Comparison of ENCODE assay signal across 12 cellular contexts in genomic region chr7:149006345-149006725, GRCh38. TPM values are rescaled to one million over a fixed set of nuclear protein-coding genes. Genes with fewer than 3 reads are reported as not detected.
DNase-seq lines count a peak whose midpoint lies in the region; ATAC-seq lines count a peak whose summit lies in the region.
"Had no signal": no experiment of that assay in that cellular context is flagged by ENCODE, and none has a peak within 500 bp of the region (broad histone marks: within the 10 kb centered on the region; RNA-seq: fewer than 3 reads in every experiment).

No MANE protein-coding gene starts in this region.

- H3K27me3 Mint-ChIP-seq in activated naive CD8-positive, alpha-beta T cell treated with anti-CD3 and anti-CD28 coated beads, Interleukin-2, amount 10 ng/mL, durations not matched to agents 7 days and 5 days, result no peaks in the 10 kb centered on the region
- H3K27me3 Mint-ChIP-seq in activated naive CD8-positive, alpha-beta T cell treated with anti-CD3 and anti-CD28 coated beads, Interleukin-2, amount 50 U/mL, for 24 hours, result no peaks in the 10 kb centered on the region
- no peaks in the 10 kb centered on the region for H3K27me3 Mint-ChIP-seq in stimulated activated memory B cell treated with anti-CD40 and anti-IgM and Interleukin-4, amounts not matched to agents 10 μg/mL and 1 μg/mL and 100 μg/mL, for 72 hours
- H3K27me3 Mint-ChIP-seq: naive thymus-derived CD4-positive, alpha-beta T cell; type B pancreatic cell had no signal

- POLR2A ChIA-PET in activated naive CD8-positive, alpha-beta T cell treated with anti-CD3 and anti-CD28 coated beads, Interleukin-2, amount 10 ng/mL, durations not matched to agents 7 days and 5 days (lab: Charles Lee), result interaction anchor here (1.3 to 1.4 kb wide), 2 partner anchors 20 to 60 kb away, joined by 4 to 15 read pairs; no protein-coding TSS in a partner anchor

- H3K9me3 Mint-ChIP-seq in activated naive CD8-positive, alpha-beta T cell treated with anti-CD3 and anti-CD28 coated beads, Interleukin-2, amount 10 ng/mL, durations not matched to agents 7 days and 5 days, result no peaks in the 10 kb centered on the region
- H3K9me3 Mint-ChIP-seq in activated naive CD8-positive, alpha-beta T cell treated with anti-CD3 and anti-CD28 coated beads, Interleukin-2, amount 50 U/mL, for 24 hours, result no peaks in the 10 kb centered on the region
- H3K9me3 Mint-ChIP-seq in stimulated activated memory B cell treated with anti-CD40 and anti-IgM and Interleukin-4, amounts not matched to agents 10 μg/mL and 1 μg/mL and 100 μg/mL, for 72 hours, result no peaks in the 10 kb centered on the region
- H3K9me3 Mint-ChIP-seq: mesothelial cell of epicardium; naive thymus-derived CD4-positive, alpha-beta T cell; type B pancreatic cell had no signal

- no peak for DNase-seq in activated naive CD8-positive, alpha-beta T cell treated with anti-CD3 and anti-CD28 coated beads, Interleukin-2, amount 10 ng/mL, durations not matched to agents 7 days and 5 days
- no peak for DNase-seq in activated naive CD8-positive, alpha-beta T cell treated with anti-CD3 and anti-CD28 coated beads, Interleukin-2, amount 50 U/mL, for 24 hours
- DNase-seq in left lobe of liver (ENCODE audit: low spot score) (no peak), dedifferentiated amniotic fluid mesenchymal stem cell (ENCODE audit: extremely low spot score) (no peak)
- DNase-seq: GF-D8 had no signal

- peak; percentile 2 for ATAC-seq in activated naive CD8-positive, alpha-beta T cell treated with anti-CD3 and anti-CD28 coated beads, Interleukin-2, amount 10 ng/mL, durations not matched to agents 7 days and 5 days (ENCODE audit: low read depth)
- no peak for ATAC-seq in activated naive CD8-positive, alpha-beta T cell treated with anti-CD3 and anti-CD28 coated beads, Interleukin-2, amount 50 U/mL, for 24 hours
- ATAC-seq in HG02870 (IDR thresholded peaks at IDR 0.05; ENCODE audit: unreplicated experiment), result peak; percentile 2
- ATAC-seq in left lobe of liver, result peak; percentile 1
- no peak for ATAC-seq in stimulated activated memory B cell treated with anti-CD40 and anti-IgM and Interleukin-4, amounts not matched to agents 10 μg/mL and 1 μg/mL and 100 μg/mL, for 72 hours
- ATAC-seq in HG02759 (IDR thresholded peaks at IDR 0.05; ENCODE audit: unreplicated experiment), result no peak
- no peak for ATAC-seq in GM18873 (IDR thresholded peaks at IDR 0.05; ENCODE audit: low FRiP score, unreplicated experiment)

- peaks cover 2% of the 10 kb centered on the region for H3K4me1 Mint-ChIP-seq in activated naive CD8-positive, alpha-beta T cell treated with anti-CD3 and anti-CD28 coated beads, Interleukin-2, amount 10 ng/mL, durations not matched to agents 7 days and 5 days
- peaks cover 4% of the 10 kb centered on the region for H3K4me1 Mint-ChIP-seq in activated naive CD8-positive, alpha-beta T cell treated with anti-CD3 and anti-CD28 coated beads, Interleukin-2, amount 50 U/mL, for 24 hours
- peaks cover 8% of the 10 kb centered on the region for H3K4me1 Mint-ChIP-seq in stimulated activated memory B cell treated with anti-CD40 and anti-IgM and Interleukin-4, amounts not matched to agents 10 μg/mL and 1 μg/mL and 100 μg/mL, for 72 hours
- H3K4me1 Mint-ChIP-seq: mesothelial cell of epicardium had no signal

- H3K36me3 Mint-ChIP-seq in activated naive CD8-positive, alpha-beta T cell treated with anti-CD3 and anti-CD28 coated beads, Interleukin-2, amount 10 ng/mL, durations not matched to agents 7 days and 5 days, result peaks cover 15% of the 10 kb centered on the region
- peaks cover 45% of the 10 kb centered on the region for H3K36me3 Mint-ChIP-seq in activated naive CD8-positive, alpha-beta T cell treated with anti-CD3 and anti-CD28 coated beads, Interleukin-2, amount 50 U/mL, for 24 hours (ENCODE audit: low read depth)
- peaks cover 64% of the 10 kb centered on the region for H3K36me3 Mint-ChIP-seq in stimulated activated memory B cell treated with anti-CD40 and anti-IgM and Interleukin-4, amounts not matched to agents 10 μg/mL and 1 μg/mL and 100 μg/mL, for 72 hours

- no peak overlapping the region for H3K4me3 Mint-ChIP-seq in activated naive CD8-positive, alpha-beta T cell treated with anti-CD3 and anti-CD28 coated beads, Interleukin-2, amount 10 ng/mL, durations not matched to agents 7 days and 5 days
- no peak overlapping the region for H3K4me3 Mint-ChIP-seq in activated naive CD8-positive, alpha-beta T cell treated with anti-CD3 and anti-CD28 coated beads, Interleukin-2, amount 50 U/mL, for 24 hours
- no peak overlapping the region for H3K4me3 Mint-ChIP-seq in stimulated activated memory B cell treated with anti-CD40 and anti-IgM and Interleukin-4, amounts not matched to agents 10 μg/mL and 1 μg/mL and 100 μg/mL, for 72 hours
- H3K4me3 Mint-ChIP-seq: mesothelial cell of epicardium; naive thymus-derived CD4-positive, alpha-beta T cell; type B pancreatic cell had no signal

- no peak overlapping the region for H3K27ac Mint-ChIP-seq in activated naive CD8-positive, alpha-beta T cell treated with anti-CD3 and anti-CD28 coated beads, Interleukin-2, amount 10 ng/mL, durations not matched to agents 7 days and 5 days
- H3K27ac Mint-ChIP-seq in activated naive CD8-positive, alpha-beta T cell treated with anti-CD3 and anti-CD28 coated beads, Interleukin-2, amount 50 U/mL, for 24 hours, result no peak overlapping the region
- H3K27ac Mint-ChIP-seq in stimulated activated memory B cell treated with anti-CD40 and anti-IgM and Interleukin-4, amounts not matched to agents 10 μg/mL and 1 μg/mL and 100 μg/mL, for 72 hours, result peak overlapping the region; percentile 8
- H3K27ac Mint-ChIP-seq: type B pancreatic cell had no signal

RNA-seq across cellular contexts. Expression of gene PDIA4, which starts 22.0 kb away (rescaled TPM):
- total RNA-seq in activated naive CD8-positive, alpha-beta T cell treated with anti-CD3 and anti-CD28 coated beads, Interleukin-2, amount 10 ng/mL, durations not matched to agents 7 days and 5 days, result 10 to 100 TPM; 56.6 to 56.8 TPM
- total RNA-seq in left lobe of liver, result 266 TPM

Comparison
In these comparisons a context has a peak if more than half of its experiments do, and no peak if none do; other contexts are left out.
1. ATAC-seq: peak in activated naive CD8-positive, alpha-beta T cell treated with anti-CD3 and anti-CD28 coated beads, Interleukin-2, amount 10 ng/mL, durations not matched to agents 7 days and 5 days (single experiment), HG02870 (single experiment) and left lobe of liver (single experiment); none in activated naive CD8-positive, alpha-beta T cell treated with anti-CD3 and anti-CD28 coated beads, Interleukin-2, amount 50 U/mL, for 24 hours (single experiment), stimulated activated memory B cell treated with anti-CD40 and anti-IgM and Interleukin-4, amounts not matched to agents 10 μg/mL and 1 μg/mL and 100 μg/mL, for 72 hours (single experiment), HG02759 (single experiment) and GM18873 (single experiment).